In genomic region chr3:29683306-29683993, GRCh38 we compare ENCODE assay signal across 1 cellular context.
TF ChIP-seq lines count a peak whose summit lies in the region.

No MANE protein-coding gene starts in this region.

TF ChIP-seq in GM12878, 131 proteins besides CTCF, POLR2A, EP300 and RAD21 (continued from another document):
- TF ChIP-seq NKRF (conservative IDR thresholded peaks at IDR 0.05) (no peak), POU2F2 (IDR thresholded peaks at IDR 0.05; ENCODE audit: borderline replicate concordance, low read depth, low read length) (0 out of 3 replicates have a peak, but pooled peaks have one; percentile 20), FOXK2 (IDR thresholded peaks at IDR 0.05) (no peak), ATF7 (IDR thresholded peaks at IDR 0.05; ENCODE audit: low read depth) (peak; percentile 78), ZBTB4 (CRISPR knock-in tag; IDR thresholded peaks at IDR 0.05) (no peak), IKZF2 (IDR thresholded peaks at IDR 0.05) (peak; percentile 74), RCOR1 (conservative IDR thresholded peaks at IDR 0.05; ENCODE audit: low read depth, low read length) (no peak), YY1 (IDR thresholded peaks at IDR 0.05; ENCODE audit: low read depth, low read length) (no peak), MEF2B (IDR thresholded peaks at IDR 0.05; ENCODE audit: partially characterized antibody, poor library complexity, severe bottlenecking) (no peak), EED (IDR thresholded peaks at IDR 0.05; ENCODE audit: low read depth) (peak; percentile 61; the same call in 1 of the 2 replicates), BACH1 (IDR thresholded peaks at IDR 0.05; ENCODE audit: borderline replicate concordance) (peak; percentile 97; the same call in 1 of the 2 replicates), SPI1 (IDR thresholded peaks at IDR 0.05; ENCODE audit: borderline replicate concordance, insufficient read depth, low read depth, low read length) (no peak), ZNF274 (IDR thresholded peaks at IDR 0.05; ENCODE audit: insufficient read depth, insufficient read length) (no peak), IKZF1 (conservative IDR thresholded peaks at IDR 0.05) (peak; percentile 60; the same call in 1 of the 2 replicates), TCF7 (IDR thresholded peaks at IDR 0.05; ENCODE audit: borderline replicate concordance) (0 out of 2 replicates have a peak, but pooled peaks have one; percentile 22), JUND (IDR thresholded peaks at IDR 0.05; ENCODE audit: low read depth, low read length) (peak; percentile 81; the same call in 1 of the 2 replicates), CREB1 (IDR thresholded peaks at IDR 0.05; ENCODE audit: low read depth) (0 out of 2 replicates have a peak, but pooled peaks have one; percentile 19)
